Comparison of ENCODE assay signal across 9 cellular contexts in the genomic region with DNA sequence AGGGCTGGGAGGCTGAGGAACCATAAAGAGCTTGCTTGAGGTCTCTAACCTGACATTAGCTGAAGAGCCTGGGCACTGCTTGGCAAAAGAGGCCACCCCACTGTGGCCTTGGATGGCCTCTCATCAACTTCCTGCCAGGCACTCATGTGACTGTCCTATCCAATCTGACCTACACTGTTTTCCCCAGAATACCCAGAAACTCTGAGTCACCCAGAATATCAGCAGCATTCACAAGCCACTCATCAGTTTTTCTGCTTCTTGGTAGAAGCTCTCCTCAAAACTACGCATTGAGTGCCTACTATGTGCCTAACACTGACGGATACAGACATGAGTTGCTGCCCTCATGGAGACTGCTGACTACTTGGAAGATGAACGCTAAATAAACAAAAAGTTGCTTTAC. TPM values are rescaled to one million over a fixed set of nuclear protein-coding genes. Genes with fewer than 3 reads are reported as not detected.
DNase-seq lines count a peak whose midpoint lies in the region; ATAC-seq and TF ChIP-seq lines count a peak whose summit lies in the region.
"Had no signal": no experiment of that assay in that cellular context is flagged by ENCODE, and none has a peak within 500 bp of the region (broad histone marks: within the 10 kb centered on the region; RNA-seq: fewer than 3 reads in every experiment).

No MANE protein-coding gene starts in this region.

- peaks cover 29 to 31% of the 10 kb centered on the region in 2 experiments for H3K4me1 Mint-ChIP-seq in H9

- H3K4me3 ChIP-seq in kidney epithelial cell (ENCODE audit: low read depth, low read length) (no peak overlapping the region), testis (no peak overlapping the region)
- H3K4me3 ChIP-seq: GM12878 had no signal

- no peaks in the 10 kb centered on the region for H3K36me3 ChIP-seq in kidney epithelial cell (ENCODE audit: control insufficient read depth, insufficient read depth, low read length)
- no peaks in the 10 kb centered on the region for H3K36me3 ChIP-seq in testis (ENCODE audit: low read depth, missing control alignments)

- DNase-seq in AG09319 (ENCODE audit: extremely low read depth, low read depth) (peak; percentile 11), KBM-7 (peak; percentile 72), amniotic epithelial cell (ENCODE audit: low read depth) (peak; percentile 84), kidney epithelial cell (ENCODE audit: low read depth) (peak; percentile 51), testis (peak; percentile 76), GM20000 (ENCODE audit: low spot score) (no peak), H9 (no peak)

- H3K79me2 ChIP-seq in H9 (ENCODE audit: insufficient read depth, low read length), result peaks cover 3% of the 10 kb centered on the region; the same call in 1 of the 2 replicates

- no peak overlapping the region for H2BK15ac ChIP-seq in H9 (ENCODE audit: low read depth, low read length)

- ATAC-seq in HG03139 (IDR thresholded peaks at IDR 0.05; ENCODE audit: unreplicated experiment), result no peak
- ATAC-seq: GM12878 had no signal

- H3K4me2 ChIP-seq in H9 (ENCODE audit: insufficient read depth, insufficient read length, low read length), result no peak overlapping the region

- H2BK12ac ChIP-seq in H9 (ENCODE audit: insufficient read length, low read depth, low read length), result no peak overlapping the region

- no peak overlapping the region for H4K8ac ChIP-seq in H9 (replicated peaks; ENCODE audit: insufficient read length, low read depth, low read length)

- H3K9me3 ChIP-seq in testis (no peaks in the 10 kb centered on the region), H9 (ENCODE audit: control insufficient read depth, low read depth, low read length) (no peaks in the 10 kb centered on the region)

- H2BK120ac ChIP-seq in H9 (ENCODE audit: low read depth, low read length, poor library complexity, severe bottlenecking), result no peak overlapping the region

- H3K23me2 ChIP-seq in H9 (ENCODE audit: insufficient read length, low read depth, low read length, poor library complexity, severe bottlenecking), result peaks cover 7% of the 10 kb centered on the region

- H2BK5ac ChIP-seq in H9 (ENCODE audit: insufficient read length, low read length), result no peak overlapping the region

- 77 to 80% methylated on average over 3 of the region's 3 CpGs for WGBS in testis, 2 donors
- no CpG with 5 or more reads among the region's 3 CpGs for WGBS in H9 (ENCODE audit: extremely low coverage, insufficient read length, low lambda C conversion rate)

- peaks cover 2% of the 10 kb centered on the region for H3K79me1 ChIP-seq in H9 (ENCODE audit: insufficient read depth, low read depth, low read length, poor library complexity, severe bottlenecking)

- no peak overlapping the region for H3K27ac Mint-ChIP-seq in H9

- H3K23ac ChIP-seq in H9 (ENCODE audit: insufficient read length, low read depth, low read length), result no peak overlapping the region

- H3K4ac ChIP-seq in H9 (ENCODE audit: low read depth, low read length), result no peak overlapping the region

- H2BK20ac ChIP-seq in H9 (ENCODE audit: low read depth, low read length, poor library complexity, severe bottlenecking), result no peak overlapping the region

- H3K9ac ChIP-seq in H9 (ENCODE audit: extremely low read depth, insufficient read length, low read length), result no peak overlapping the region

- TF ChIP-seq POLR2A in testis (IDR thresholded peaks at IDR 0.05), result no peak

- H3K14ac ChIP-seq in H9 (ENCODE audit: insufficient read depth, low read length), result no peak overlapping the region

- H3K36me3 Mint-ChIP-seq in H9 (ENCODE audit: insufficient read depth in 1 of 3, low read depth in 3 of 3), result no peaks in the 10 kb centered on the region

- H3T11ph ChIP-seq in H9 (ENCODE audit: low read length), result no peak overlapping the region

- H3K27me3 Mint-ChIP-seq in H9 (ENCODE audit: low read depth), result peaks cover 12% of the 10 kb centered on the region

- H2AFZ ChIP-seq in H9 (ENCODE audit: low read length), result no peak overlapping the region

- no peak overlapping the region for H3K18ac ChIP-seq in H9 (ENCODE audit: insufficient read length, low read depth, low read length)

- H2AK5ac ChIP-seq in H9 (ENCODE audit: insufficient read length, low read length), result no peak overlapping the region

- H4K20me1 ChIP-seq in H9 (ENCODE audit: control insufficient read depth, insufficient read depth, insufficient read length), result no peaks in the 10 kb centered on the region

- H3K4me3 Mint-ChIP-seq in H9, result no peak overlapping the region

- no peak overlapping the region for H4K91ac ChIP-seq in H9 (ENCODE audit: insufficient read length, low read depth, low read length)

- H3K56ac ChIP-seq in H9 (ENCODE audit: insufficient read length, low read depth, low read length), result no peak overlapping the region

- H3K4me1 ChIP-seq in testis, result peaks cover 26% of the 10 kb centered on the region
- peaks cover 6% of the 10 kb centered on the region; the same call in 1 of the 2 replicates for H3K4me1 ChIP-seq in H9 (ENCODE audit: insufficient read depth, low read length)

- in situ Hi-C loops in KBM-7 (cut with MboI; ENCODE audit: low pct_unique_long_range_greater_than_20kb, low sequenced_read_pairs), result no loop called here

- intact Hi-C loops in testis (cut with DNase I; ENCODE audit: low total_unique reads), result no loop called here

- H3K9me3 Mint-ChIP-seq in H9, result no peaks in the 10 kb centered on the region

- TF ChIP-seq CTCF in AG09319 (IDR thresholded peaks at IDR 0.05; ENCODE audit: low read depth, low read length), result no peak
- no peak for TF ChIP-seq CTCF in kidney epithelial cell (IDR thresholded peaks at IDR 0.05; ENCODE audit: insufficient read depth, low read length, poor library complexity, severe bottlenecking)
- no peak for TF ChIP-seq CTCF in testis (IDR thresholded peaks at IDR 0.05)
- TF ChIP-seq CTCF in GM20000 (IDR thresholded peaks at IDR 0.05; ENCODE audit: extremely low read depth, missing control alignments), result no peak
- TF ChIP-seq CTCF in H9 (conservative IDR thresholded peaks at IDR 0.05), result no peak

- H3K27ac ChIP-seq in testis (peak overlapping the region; percentile 27 to 48), H9 (ENCODE audit: insufficient read length, low read depth, low read length) (no peak overlapping the region)

- no peaks in the 10 kb centered on the region for H3K27me3 ChIP-seq in kidney epithelial cell (ENCODE audit: control insufficient read depth, insufficient read depth, low read length)
- H3K27me3 ChIP-seq in testis, result no peaks in the 10 kb centered on the region
- no peaks in the 10 kb centered on the region for H3K27me3 ChIP-seq in H9 (ENCODE audit: insufficient read depth, low read length)

- no peak overlapping the region for H4K5ac ChIP-seq in H9 (ENCODE audit: insufficient read length, low read depth, low read length)

RNA-seq across cellular contexts. Expression of a gene that starts 4.1 kb away (rescaled TPM):
- total RNA-seq in kidney epithelial cell (81.5 and 90.7 TPM in 2 replicates), testis (100 to 1,000 TPM; 105 to 114 TPM), H9 (2021) (64.4 and 69.6 TPM in 2 replicates)
- polyA plus RNA-seq in testis (ENCODE audit: insufficient read depth, low read depth, low replicate concordance), result 125 TPM

RNA-seq across cellular contexts. Expression of a gene that starts 48.5 kb away (rescaled TPM):
- total RNA-seq in kidney epithelial cell (0.04 TPM in 1 of 2 replicates, not detected in the other), testis (not detected), H9 (2021) (0.13 TPM in 1 of 2 replicates, not detected in the other)
- polyA plus RNA-seq in testis (ENCODE audit: insufficient read depth, low read depth, low replicate concordance), result not detected
- total RNA-seq: GM12878 had no signal

Comparison
In these comparisons a context has a peak if more than half of its experiments do, and no peak if none do; other contexts are left out.
1. DNase-seq: peak in AG09319 (single experiment), KBM-7 (single experiment), amniotic epithelial cell (single experiment), kidney epithelial cell (single experiment) and testis (single experiment); none in GM20000 (single experiment) and H9 (single experiment).